ENCODE assay signal across 1 cellular context in the genomic region with DNA sequence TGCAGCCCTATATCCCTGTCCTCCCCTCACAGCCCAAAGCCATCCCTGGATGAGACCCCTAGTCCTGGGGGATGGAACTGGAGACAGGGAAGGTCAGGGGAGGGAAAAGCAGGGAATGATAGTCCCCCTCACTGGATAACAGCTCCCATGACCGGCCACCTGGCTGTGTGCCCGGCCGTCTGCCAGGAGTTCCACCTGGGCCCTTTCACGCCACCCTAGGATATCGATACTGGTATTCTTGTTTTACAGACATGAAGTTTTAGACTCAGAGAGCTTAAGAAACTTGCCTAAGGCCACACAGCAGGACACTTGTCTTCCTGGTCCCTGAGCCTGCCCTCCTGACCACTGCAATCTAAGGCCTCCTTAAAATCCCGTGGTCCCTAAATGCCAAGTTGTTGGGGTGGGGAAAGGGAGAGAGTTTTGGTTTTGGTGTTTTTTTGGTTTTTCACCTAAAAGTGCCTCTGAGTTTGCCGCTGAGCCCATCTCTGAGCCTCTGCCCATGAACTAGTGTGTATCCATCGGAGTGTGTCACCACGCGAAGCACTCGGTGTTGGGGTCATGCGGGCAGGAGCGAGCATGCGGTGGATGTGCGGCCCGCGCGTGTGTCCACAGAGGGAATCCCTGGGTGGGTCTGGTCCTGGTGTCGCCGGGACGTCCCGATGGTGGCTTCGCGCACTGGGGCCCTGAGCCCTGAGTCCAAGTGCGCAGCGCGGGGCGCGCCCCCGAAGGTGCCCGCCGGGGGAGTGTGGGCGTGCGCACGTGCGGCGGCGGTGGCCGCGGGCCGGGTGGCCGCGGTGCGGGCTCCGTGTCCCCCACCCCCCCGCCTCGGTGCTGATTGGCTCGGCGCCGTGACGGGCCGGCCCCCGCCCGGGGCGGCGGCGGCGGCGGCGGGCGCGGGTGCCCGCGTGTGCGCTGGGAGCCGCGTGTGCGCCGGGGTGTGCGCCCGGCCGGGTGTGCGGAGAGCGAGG.
TF ChIP-seq lines count a peak whose summit lies in the region.

A gene (plus strand): TSS at position 906 of the 968 bp plus-strand sequence. CDS start 147 bp downstream, outside the sequence.

TF ChIP-seq in SK-N-SH treated with all-trans-retinoic acid at 6 μM for 48 hours, 23 proteins besides CTCF, POLR2A, EP300 and RAD21 (continued from another document):
- TF ChIP-seq, protein P1, sequence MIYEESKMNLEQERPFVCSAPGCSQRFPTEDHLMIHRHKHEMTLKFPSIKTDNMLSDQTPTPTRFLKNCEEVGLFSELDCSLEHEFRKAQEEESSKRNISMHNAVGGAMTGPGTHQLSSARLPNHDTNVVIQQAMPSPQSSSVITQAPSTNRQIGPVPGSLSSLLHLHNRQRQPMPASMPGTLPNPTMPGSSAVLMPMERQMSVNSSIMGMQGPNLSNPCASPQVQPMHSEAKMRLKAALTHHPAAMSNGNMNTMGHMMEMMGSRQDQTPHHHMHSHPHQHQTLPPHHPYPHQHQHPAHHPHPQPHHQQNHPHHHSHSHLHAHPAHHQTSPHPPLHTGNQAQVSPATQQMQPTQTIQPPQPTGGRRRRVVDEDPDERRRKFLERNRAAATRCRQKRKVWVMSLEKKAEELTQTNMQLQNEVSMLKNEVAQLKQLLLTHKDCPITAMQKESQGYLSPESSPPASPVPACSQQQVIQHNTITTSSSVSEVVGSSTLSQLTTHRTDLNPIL (CRISPR knock-in tag; IDR thresholded peaks at IDR 0.05; ENCODE audit: low read depth), result no peak
- TF ChIP-seq, protein P2, sequence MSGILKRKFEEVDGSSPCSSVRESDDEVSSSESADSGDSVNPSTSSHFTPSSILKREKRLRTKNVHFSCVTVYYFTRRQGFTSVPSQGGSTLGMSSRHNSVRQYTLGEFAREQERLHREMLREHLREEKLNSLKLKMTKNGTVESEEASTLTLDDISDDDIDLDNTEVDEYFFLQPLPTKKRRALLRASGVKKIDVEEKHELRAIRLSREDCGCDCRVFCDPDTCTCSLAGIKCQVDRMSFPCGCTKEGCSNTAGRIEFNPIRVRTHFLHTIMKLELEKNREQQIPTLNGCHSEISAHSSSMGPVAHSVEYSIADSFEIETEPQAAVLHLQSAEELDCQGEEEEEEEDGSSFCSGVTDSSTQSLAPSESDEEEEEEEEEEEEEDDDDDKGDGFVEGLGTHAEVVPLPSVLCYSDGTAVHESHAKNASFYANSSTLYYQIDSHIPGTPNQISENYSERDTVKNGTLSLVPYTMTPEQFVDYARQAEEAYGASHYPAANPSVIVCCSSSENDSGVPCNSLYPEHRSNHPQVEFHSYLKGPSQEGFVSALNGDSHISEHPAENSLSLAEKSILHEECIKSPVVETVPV (CRISPR knock-in tag; IDR thresholded peaks at IDR 0.05), result no peak
